Comparison of ENCODE assay signal across 37 cellular contexts in the genomic region with DNA sequence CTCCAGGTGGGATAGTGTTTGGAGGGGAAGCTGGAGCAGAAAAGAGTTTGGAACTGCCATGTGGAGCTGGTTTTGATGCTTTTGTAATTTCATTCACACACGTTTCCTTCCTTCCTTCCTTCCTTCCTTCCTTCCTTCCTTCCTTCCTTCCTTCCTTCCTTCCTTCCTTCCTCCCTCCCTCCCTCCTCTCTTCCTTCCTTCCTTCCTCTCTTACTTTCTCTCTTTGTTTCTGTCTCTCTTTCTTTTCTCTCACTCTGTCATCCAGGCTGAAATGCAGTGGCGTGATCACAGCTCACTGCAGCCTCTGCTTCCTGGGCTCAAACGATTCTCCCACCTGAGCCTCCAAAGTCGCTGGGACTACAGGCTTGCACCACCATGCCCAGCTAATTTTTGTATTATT.
"Had no signal": no experiment of that assay in that cellular context is flagged by ENCODE, and none has a peak within 500 bp of the region (broad histone marks: within the 10 kb centered on the region; RNA-seq: fewer than 3 reads in every experiment).

No MANE protein-coding gene starts in this region.

- H3K27ac ChIP-seq: ascending aorta, cardiac muscle cell, VCaP had no signal

- H3K36me3 ChIP-seq: ascending aorta, cardiac muscle cell had no signal

- H3K4me1 ChIP-seq: ascending aorta had no signal

- ATAC-seq: activated CD4-positive, alpha-beta T cell treated with anti-CD3 and anti-CD28 coated beads for 36 hours; activated CD4-positive, CD25-positive, alpha-beta regulatory T cell treated with anti-CD3 and anti-CD28 coated beads, Interleukin-2, amount 50 U/mL, for 24 hours; activated CD8-positive, alpha-beta memory T cell treated with anti-CD3 and anti-CD28 coated beads, Interleukin-2, amount 10 ng/mL, durations not matched to agents 7 days and 5 days; activated CD8-positive, alpha-beta T cell treated with anti-CD3 and anti-CD28 coated beads, Interleukin-2, amount 10 ng/mL, durations not matched to agents 7 days and 5 days; activated naive CD8-positive, alpha-beta T cell treated with anti-CD3 and anti-CD28 coated beads, Interleukin-2, amount 50 U/mL, for 24 hours had no signal

- H3K27ac Mint-ChIP-seq: activated CD4-positive, alpha-beta memory T cell treated with anti-CD3 and anti-CD28 coated beads, Interleukin-2, amount 10 ng/mL, durations not matched to agents 7 days and 5 days; activated CD4-positive, alpha-beta T cell treated with anti-CD3 and anti-CD28 coated beads for 36 hours; activated CD4-positive, alpha-beta T cell treated with anti-CD3 and anti-CD28 coated beads, Interleukin-2, amount 10 ng/mL, durations not matched to agents 7 days and 5 days; activated CD8-positive, alpha-beta memory T cell treated with anti-CD3 and anti-CD28 coated beads, Interleukin-2, amount 10 ng/mL, durations not matched to agents 7 days and 5 days; activated CD8-positive, alpha-beta T cell treated with anti-CD3 and anti-CD28 coated beads, Interleukin-2, amount 10 ng/mL, durations not matched to agents 7 days and 5 days; activated naive CD4-positive, alpha-beta T cell treated with anti-CD3 and anti-CD28 coated beads, Interleukin-2, amount 10 ng/mL, durations not matched to agents 7 days and 5 days; activated naive CD4-positive, alpha-beta T cell treated with anti-CD3 and anti-CD28 coated beads, Interleukin-2, amount 50 U/mL, for 24 hours; activated naive CD8-positive, alpha-beta T cell; activated naive CD8-positive, alpha-beta T cell treated with anti-CD3 and anti-CD28 coated beads, Interleukin-2, amount 10 ng/mL, durations not matched to agents 7 days and 5 days; activated naive CD8-positive, alpha-beta T cell treated with anti-CD3 and anti-CD28 coated beads, Interleukin-2, amount 50 U/mL, for 24 hours; activated T-cell treated with anti-CD3 and anti-CD28 coated beads, Interleukin-2, amount 50 U/mL, for 24 hours; activated T-helper 2 cell treated with anti-CD3 and anti-CD28 coated beads, Interferon-gamma antibody, Interleukin-2, Interleukin-4, amounts not matched to agents 10 μg/mL and 5 μg/mL and 100 μg/mL, durations not matched to agents 14 hours and 24 hours and 36 hours; brain; T-helper 1 cell treated with Interleukin-12 subunit alpha and Interleukin-12 subunit beta and Interleukin-4 antibody, amounts not matched to agents 30 μg/mL and 1 μg/mL, for 36 hours; T-helper 2 cell treated with Interferon-gamma antibody and Interleukin-4, amounts not matched to agents 5 μg/mL and 100 μg/mL, for 36 hours had no signal

- H3K9me3 Mint-ChIP-seq: activated CD4-positive, alpha-beta memory T cell treated with anti-CD3 and anti-CD28 coated beads, Interleukin-2, amount 10 ng/mL, durations not matched to agents 7 days and 5 days; activated naive CD4-positive, alpha-beta T cell treated with anti-CD3 and anti-CD28 coated beads, Interleukin-2, amount 10 ng/mL, durations not matched to agents 7 days and 5 days; activated naive CD4-positive, alpha-beta T cell treated with anti-CD3 and anti-CD28 coated beads, Interleukin-2, amount 50 U/mL, for 24 hours; activated naive CD8-positive, alpha-beta T cell treated with anti-CD3 and anti-CD28 coated beads, Interleukin-2, amount 50 U/mL, for 24 hours; activated T-cell treated with anti-CD3 and anti-CD28 coated beads, Interleukin-2, amount 50 U/mL, for 24 hours; activated T-helper 2 cell treated with anti-CD3 and anti-CD28 coated beads, Interferon-gamma antibody, Interleukin-2, Interleukin-4, amounts not matched to agents 10 μg/mL and 5 μg/mL and 100 μg/mL, durations not matched to agents 14 hours and 24 hours and 36 hours; central memory CD8-positive, alpha-beta T cell; T-helper 1 cell treated with Interleukin-12 subunit alpha and Interleukin-12 subunit beta and Interleukin-4 antibody, amounts not matched to agents 30 μg/mL and 1 μg/mL, for 36 hours; T-helper 2 cell treated with Interferon-gamma antibody and Interleukin-4, amounts not matched to agents 5 μg/mL and 100 μg/mL, for 36 hours had no signal

- DNase-seq: activated CD4-positive, alpha-beta memory T cell treated with anti-CD3 and anti-CD28 coated beads, Interleukin-2, amount 10 ng/mL, durations not matched to agents 7 days and 5 days; activated CD4-positive, alpha-beta T cell treated with anti-CD3 and anti-CD28 coated beads for 1 hour; activated CD4-positive, alpha-beta T cell treated with anti-CD3 and anti-CD28 coated beads for 36 hours; activated CD4-positive, alpha-beta T cell treated with anti-CD3 and anti-CD28 coated beads for 48 hours; activated CD4-positive, alpha-beta T cell treated with anti-CD3 and anti-CD28 coated beads, Interleukin-2, amount 10 ng/mL, durations not matched to agents 7 days and 5 days; activated CD4-positive, alpha-beta T cell treated with anti-CD3 and anti-CD28 coated beads, Interleukin-2, amount 50 U/mL, for 48 hours; activated CD4-positive, CD25-positive, alpha-beta regulatory T cell; activated CD8-positive, alpha-beta memory T cell treated with anti-CD3 and anti-CD28 coated beads for 24 hours; activated CD8-positive, alpha-beta memory T cell treated with anti-CD3 and anti-CD28 coated beads, Interleukin-2, amount 10 ng/mL, durations not matched to agents 7 days and 5 days; activated CD8-positive, alpha-beta memory T cell treated with anti-CD3 and anti-CD28 coated beads, Interleukin-2, amount 50 U/mL, for 48 hours; activated CD8-positive, alpha-beta T cell treated with anti-CD3 and anti-CD28 coated beads, Interleukin-2, amount 10 ng/mL, durations not matched to agents 7 days and 5 days; activated effector memory CD4-positive, alpha-beta T cell treated with Interleukin-2 at 50 U/mL for 16 hours; activated gamma-delta T cell; activated naive CD4-positive, alpha-beta T cell treated with anti-CD3 and anti-CD28 coated beads, Interleukin-2, amount 10 ng/mL, durations not matched to agents 7 days and 5 days; activated naive CD4-positive, alpha-beta T cell treated with Interleukin-2 at 50 U/mL for 16 hours; activated naive CD8-positive, alpha-beta T cell treated with anti-CD3 and anti-CD28 coated beads, Interleukin-2, amount 10 ng/mL, durations not matched to agents 7 days and 5 days; activated naive CD8-positive, alpha-beta T cell treated with anti-CD3 and anti-CD28 coated beads, Interleukin-2, amount 50 U/mL, for 24 hours; activated T-cell treated with anti-CD3 and anti-CD28 coated beads, Interleukin-2, amount 50 U/mL, for 24 hours; activated T-cell treated with anti-CD3 and anti-CD28 coated beads, Interleukin-2, amount 50 U/mL, for 48 hours; amygdala; anterior cingulate cortex; caudate nucleus; cerebellar nuclear complex; T-helper 1 cell; T-helper 2 cell; T-helper 9 cell had no signal

- H3K4me3 ChIP-seq: ascending aorta, cardiac muscle cell had no signal

- H3K27me3 ChIP-seq: ascending aorta, cardiac muscle cell had no signal

- H3K4me1 Mint-ChIP-seq: activated CD4-positive, alpha-beta memory T cell treated with anti-CD3 and anti-CD28 coated beads, Interleukin-2, amount 10 ng/mL, durations not matched to agents 7 days and 5 days; activated CD4-positive, alpha-beta T cell treated with anti-CD3 and anti-CD28 coated beads for 36 hours; activated CD8-positive, alpha-beta memory T cell treated with anti-CD3 and anti-CD28 coated beads, Interleukin-2, amount 10 ng/mL, durations not matched to agents 7 days and 5 days; activated naive CD4-positive, alpha-beta T cell treated with anti-CD3 and anti-CD28 coated beads, Interleukin-2, amount 10 ng/mL, durations not matched to agents 7 days and 5 days; activated naive CD4-positive, alpha-beta T cell treated with anti-CD3 and anti-CD28 coated beads, Interleukin-2, amount 50 U/mL, for 24 hours; activated naive CD8-positive, alpha-beta T cell treated with anti-CD3 and anti-CD28 coated beads, Interleukin-2, amount 10 ng/mL, durations not matched to agents 7 days and 5 days; activated naive CD8-positive, alpha-beta T cell treated with anti-CD3 and anti-CD28 coated beads, Interleukin-2, amount 50 U/mL, for 24 hours; brain; central memory CD8-positive, alpha-beta T cell had no signal

- H3K36me3 Mint-ChIP-seq: activated CD8-positive, alpha-beta memory T cell treated with anti-CD3 and anti-CD28 coated beads, Interleukin-2, amount 10 ng/mL, durations not matched to agents 7 days and 5 days; activated naive CD4-positive, alpha-beta T cell treated with anti-CD3 and anti-CD28 coated beads, Interleukin-2, amount 10 ng/mL, durations not matched to agents 7 days and 5 days; activated naive CD4-positive, alpha-beta T cell treated with anti-CD3 and anti-CD28 coated beads, Interleukin-2, amount 50 U/mL, for 24 hours; brain had no signal

- H3K9me3 ChIP-seq: ascending aorta had no signal

- H3K27me3 Mint-ChIP-seq: activated CD4-positive, alpha-beta T cell treated with anti-CD3 and anti-CD28 coated beads for 36 hours; activated naive CD4-positive, alpha-beta T cell treated with anti-CD3 and anti-CD28 coated beads, Interleukin-2, amount 50 U/mL, for 24 hours; activated naive CD8-positive, alpha-beta T cell; activated naive CD8-positive, alpha-beta T cell treated with anti-CD3 and anti-CD28 coated beads, Interleukin-2, amount 50 U/mL, for 24 hours; activated T-cell treated with anti-CD3 and anti-CD28 coated beads, Interleukin-2, amount 50 U/mL, for 24 hours; central memory CD8-positive, alpha-beta T cell had no signal

- H3K4me3 Mint-ChIP-seq: activated CD4-positive, alpha-beta memory T cell treated with anti-CD3 and anti-CD28 coated beads, Interleukin-2, amount 10 ng/mL, durations not matched to agents 7 days and 5 days; activated CD4-positive, alpha-beta T cell treated with anti-CD3 and anti-CD28 coated beads for 36 hours; activated CD4-positive, alpha-beta T cell treated with anti-CD3 and anti-CD28 coated beads, Interleukin-2, amount 10 ng/mL, durations not matched to agents 7 days and 5 days; activated CD8-positive, alpha-beta memory T cell treated with anti-CD3 and anti-CD28 coated beads, Interleukin-2, amount 10 ng/mL, durations not matched to agents 7 days and 5 days; activated CD8-positive, alpha-beta T cell treated with anti-CD3 and anti-CD28 coated beads, Interleukin-2, amount 10 ng/mL, durations not matched to agents 7 days and 5 days; activated naive CD4-positive, alpha-beta T cell treated with anti-CD3 and anti-CD28 coated beads, Interleukin-2, amount 10 ng/mL, durations not matched to agents 7 days and 5 days; activated naive CD4-positive, alpha-beta T cell treated with anti-CD3 and anti-CD28 coated beads, Interleukin-2, amount 50 U/mL, for 24 hours; activated naive CD8-positive, alpha-beta T cell; activated naive CD8-positive, alpha-beta T cell treated with anti-CD3 and anti-CD28 coated beads, Interleukin-2, amount 10 ng/mL, durations not matched to agents 7 days and 5 days; activated naive CD8-positive, alpha-beta T cell treated with anti-CD3 and anti-CD28 coated beads, Interleukin-2, amount 50 U/mL, for 24 hours; activated T-cell treated with anti-CD3 and anti-CD28 coated beads, Interleukin-2, amount 50 U/mL, for 24 hours; brain; central memory CD8-positive, alpha-beta T cell; T-helper 1 cell treated with Interleukin-12 subunit alpha and Interleukin-12 subunit beta and Interleukin-4 antibody, amounts not matched to agents 30 μg/mL and 1 μg/mL, for 36 hours; T-helper 2 cell treated with Interferon-gamma antibody and Interleukin-4, amounts not matched to agents 5 μg/mL and 100 μg/mL, for 36 hours had no signal
